In the genomic region with DNA sequence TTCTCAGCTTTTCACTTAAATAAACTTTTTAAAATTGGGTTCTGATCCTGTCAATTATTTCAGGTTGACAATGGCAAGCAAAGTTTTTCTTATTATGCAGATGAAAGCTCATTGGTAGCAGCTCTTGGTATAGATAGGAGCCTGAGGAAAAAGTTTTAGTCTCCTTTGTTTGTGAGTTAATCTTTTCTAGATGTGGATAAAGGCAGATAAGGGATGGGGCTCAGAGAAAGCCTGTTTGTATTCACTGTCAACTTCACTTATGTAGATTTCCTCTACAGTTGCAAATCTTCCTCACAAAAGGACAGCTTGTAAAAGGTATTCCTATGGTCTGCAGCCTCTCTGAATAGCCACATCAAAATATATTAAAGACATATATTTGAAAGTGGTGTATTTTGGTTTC, we compare ENCODE assay signal across 1 cellular context.
TF ChIP-seq lines count a peak whose summit lies in the region.

No MANE protein-coding gene starts in this region.

TF ChIP-seq in GM23338, 12 proteins besides CTCF, POLR2A, EP300 and RAD21:
- no peak for TF ChIP-seq EZH2 (IDR thresholded peaks at IDR 0.05; ENCODE audit: low read depth, unreplicated experiment)
- TF ChIP-seq EZH2phosphoT487 (IDR thresholded peaks at IDR 0.05; ENCODE audit: unreplicated experiment) = no peak
- TF ChIP-seq ZNF331 (CRISPR knock-in tag; IDR thresholded peaks at IDR 0.05; ENCODE audit: low read depth) = no peak
- no peak for TF ChIP-seq POLR2AphosphoS5 (IDR thresholded peaks at IDR 0.05; ENCODE audit: low read depth)
- TF ChIP-seq CREB1 (CRISPR knock-in tag; IDR thresholded peaks at IDR 0.05; ENCODE audit: low read depth) = no peak
- TF ChIP-seq, protein P1, sequence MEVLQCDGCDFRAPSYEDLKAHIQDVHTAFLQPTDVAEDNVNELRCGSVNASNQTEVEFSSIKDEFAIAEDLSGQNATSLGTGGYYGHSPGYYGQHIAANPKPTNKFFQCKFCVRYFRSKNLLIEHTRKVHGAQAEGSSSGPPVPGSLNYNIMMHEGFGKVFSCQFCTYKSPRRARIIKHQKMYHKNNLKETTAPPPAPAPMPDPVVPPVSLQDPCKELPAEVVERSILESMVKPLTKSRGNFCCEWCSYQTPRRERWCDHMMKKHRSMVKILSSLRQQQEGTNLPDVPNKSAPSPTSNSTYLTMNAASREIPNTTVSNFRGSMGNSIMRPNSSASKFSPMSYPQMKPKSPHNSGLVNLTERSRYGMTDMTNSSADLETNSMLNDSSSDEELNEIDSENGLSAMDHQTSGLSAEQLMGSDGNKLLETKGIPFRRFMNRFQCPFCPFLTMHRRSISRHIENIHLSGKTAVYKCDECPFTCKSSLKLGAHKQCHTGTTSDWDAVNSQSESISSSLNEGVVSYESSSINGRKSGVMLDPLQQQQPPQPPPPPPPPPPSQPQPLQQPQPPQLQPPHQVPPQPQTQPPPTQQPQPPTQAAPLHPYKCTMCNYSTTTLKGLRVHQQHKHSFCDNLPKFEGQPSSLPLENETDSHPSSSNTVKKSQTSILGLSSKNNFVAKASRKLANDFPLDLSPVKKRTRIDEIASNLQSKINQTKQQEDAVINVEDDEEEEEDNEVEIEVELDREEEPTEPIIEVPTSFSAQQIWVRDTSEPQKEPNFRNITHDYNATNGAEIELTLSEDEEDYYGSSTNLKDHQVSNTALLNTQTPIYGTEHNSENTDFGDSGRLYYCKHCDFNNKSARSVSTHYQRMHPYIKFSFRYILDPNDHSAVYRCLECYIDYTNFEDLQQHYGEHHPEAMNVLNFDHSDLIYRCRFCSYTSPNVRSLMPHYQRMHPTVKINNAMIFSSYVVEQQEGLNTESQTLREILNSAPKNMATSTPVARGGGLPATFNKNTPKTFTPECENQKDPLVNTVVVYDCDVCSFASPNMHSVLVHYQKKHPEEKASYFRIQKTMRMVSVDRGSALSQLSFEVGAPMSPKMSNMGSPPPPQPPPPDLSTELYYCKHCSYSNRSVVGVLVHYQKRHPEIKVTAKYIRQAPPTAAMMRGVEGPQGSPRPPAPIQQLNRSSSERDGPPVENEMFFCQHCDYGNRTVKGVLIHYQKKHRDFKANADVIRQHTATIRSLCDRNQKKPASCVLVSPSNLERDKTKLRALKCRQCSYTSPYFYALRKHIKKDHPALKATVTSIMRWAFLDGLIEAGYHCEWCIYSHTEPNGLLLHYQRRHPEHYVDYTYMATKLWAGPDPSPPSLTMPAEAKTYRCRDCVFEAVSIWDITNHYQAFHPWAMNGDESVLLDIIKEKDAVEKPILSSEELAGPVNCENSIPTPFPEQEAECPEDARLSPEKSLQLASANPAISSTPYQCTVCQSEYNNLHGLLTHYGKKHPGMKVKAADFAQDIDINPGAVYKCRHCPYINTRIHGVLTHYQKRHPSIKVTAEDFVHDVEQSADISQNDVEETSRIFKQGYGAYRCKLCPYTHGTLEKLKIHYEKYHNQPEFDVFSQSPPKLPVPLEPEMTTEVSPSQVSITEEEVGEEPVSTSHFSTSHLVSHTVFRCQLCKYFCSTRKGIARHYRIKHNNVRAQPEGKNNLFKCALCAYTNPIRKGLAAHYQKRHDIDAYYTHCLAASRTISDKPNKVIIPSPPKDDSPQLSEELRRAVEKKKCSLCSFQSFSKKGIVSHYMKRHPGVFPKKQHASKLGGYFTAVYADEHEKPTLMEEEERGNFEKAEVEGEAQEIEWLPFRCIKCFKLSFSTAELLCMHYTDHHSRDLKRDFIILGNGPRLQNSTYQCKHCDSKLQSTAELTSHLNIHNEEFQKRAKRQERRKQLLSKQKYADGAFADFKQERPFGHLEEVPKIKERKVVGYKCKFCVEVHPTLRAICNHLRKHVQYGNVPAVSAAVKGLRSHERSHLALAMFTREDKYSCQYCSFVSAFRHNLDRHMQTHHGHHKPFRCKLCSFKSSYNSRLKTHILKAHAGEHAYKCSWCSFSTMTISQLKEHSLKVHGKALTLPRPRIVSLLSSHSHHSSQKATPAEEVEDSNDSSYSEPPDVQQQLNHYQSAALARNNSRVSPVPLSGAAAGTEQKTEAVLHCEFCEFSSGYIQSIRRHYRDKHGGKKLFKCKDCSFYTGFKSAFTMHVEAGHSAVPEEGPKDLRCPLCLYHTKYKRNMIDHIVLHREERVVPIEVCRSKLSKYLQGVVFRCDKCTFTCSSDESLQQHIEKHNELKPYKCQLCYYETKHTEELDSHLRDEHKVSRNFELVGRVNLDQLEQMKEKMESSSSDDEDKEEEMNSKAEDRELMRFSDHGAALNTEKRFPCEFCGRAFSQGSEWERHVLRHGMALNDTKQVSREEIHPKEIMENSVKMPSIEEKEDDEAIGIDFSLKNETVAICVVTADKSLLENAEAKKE (CRISPR knock-in tag; IDR thresholded peaks at IDR 0.05) = 0 out of 2 replicates have a peak, but pooled peaks have one; percentile 49
- TF ChIP-seq ZNF114 (CRISPR knock-in tag; IDR thresholded peaks at IDR 0.05) = no peak
- TF ChIP-seq NANOG (IDR thresholded peaks at IDR 0.05; ENCODE audit: borderline replicate concordance) = peak; percentile 81
- no peak for TF ChIP-seq JUNB (IDR thresholded peaks at IDR 0.05; ENCODE audit: unreplicated experiment)
- no peak for TF ChIP-seq STAT1 (IDR thresholded peaks at IDR 0.05; ENCODE audit: unreplicated experiment)
